Comparison of ENCODE assay signal across 8 cellular contexts in genomic region chr20:63973636-63974401, GRCh38. TPM values are rescaled to one million over a fixed set of nuclear protein-coding genes. Genes with fewer than 3 reads are reported as not detected.
DNase-seq lines count a peak whose midpoint lies in the region; ATAC-seq, FAIRE-seq and TF ChIP-seq lines count a peak whose summit lies in the region.

No MANE protein-coding gene starts in this region.

- no peaks in the 10 kb centered on the region for H3K79me2 ChIP-seq in SU-DHL-6 (ENCODE audit: insufficient read depth, low read length)

- H3K4me1 ChIP-seq in pancreas, result peaks cover 0 to 7% (median 0%) of the 10 kb centered on the region in 3 donors
- H3K4me1 ChIP-seq in upper lobe of right lung, result peaks cover 29% of the 10 kb centered on the region

- peaks cover 22% of the 10 kb centered on the region for H3K36me3 Mint-ChIP-seq in activated naive CD8-positive, alpha-beta T cell treated with anti-CD3 and anti-CD28 coated beads, Interleukin-2, amount 50 U/mL, for 24 hours (ENCODE audit: low read depth)

- H3K9me3 ChIP-seq in SU-DHL-6 (ENCODE audit: insufficient read depth, low read length) (no peaks in the 10 kb centered on the region), pancreas (no peaks in the 10 kb centered on the region), upper lobe of right lung (no peaks in the 10 kb centered on the region)

- H3K36me3 ChIP-seq in SU-DHL-6 (ENCODE audit: low read length) (no peaks in the 10 kb centered on the region), pancreas (no peaks in the 10 kb centered on the region), upper lobe of right lung (no peaks in the 10 kb centered on the region)

- peaks cover 39% of the 10 kb centered on the region for H3K4me1 Mint-ChIP-seq in activated naive CD8-positive, alpha-beta T cell treated with anti-CD3 and anti-CD28 coated beads, Interleukin-2, amount 50 U/mL, for 24 hours

- DNase-seq in GM12891 (ENCODE audit: insufficient read length, low spot score) (peak; percentile 86), MV-4-11 (lab: John Stamatoyannopoulos, UW) (peak; percentile 66), Right ventricle myocardium superior (peak; percentile 94), pancreas (peak; percentile 80 to 98 (median 92)), upper lobe of right lung (peak; percentile 95)
- DNase-seq in activated naive CD8-positive, alpha-beta T cell treated with anti-CD3 and anti-CD28 coated beads, Interleukin-2, amount 50 U/mL, for 24 hours, result peak; percentile 89

- no peak for TF ChIP-seq POLR2A in GM12891 (IDR thresholded peaks at IDR 0.05; ENCODE audit: low read depth, low read length)

- no peak overlapping the region for H3K4me3 Mint-ChIP-seq in activated naive CD8-positive, alpha-beta T cell treated with anti-CD3 and anti-CD28 coated beads, Interleukin-2, amount 50 U/mL, for 24 hours

- H3K4me2 ChIP-seq in SU-DHL-6 (ENCODE audit: low read depth, low read length, poor library complexity, severe bottlenecking), result no peak overlapping the region

- H3K27me3 Mint-ChIP-seq in activated naive CD8-positive, alpha-beta T cell treated with anti-CD3 and anti-CD28 coated beads, Interleukin-2, amount 50 U/mL, for 24 hours, result no peaks in the 10 kb centered on the region

- H3K9me2 ChIP-seq in SU-DHL-6 (replicated peaks; ENCODE audit: insufficient read depth, low read length), result no peaks in the 10 kb centered on the region

- no peaks in the 10 kb centered on the region for H4K20me1 ChIP-seq in SU-DHL-6 (ENCODE audit: low read depth, low read length)

- peak; percentile 31 for ATAC-seq in activated naive CD8-positive, alpha-beta T cell treated with anti-CD3 and anti-CD28 coated beads, Interleukin-2, amount 50 U/mL, for 24 hours
- ATAC-seq in Right ventricle myocardium superior (ENCODE audit: poor library complexity) (peak; percentile 87), pancreas (peak; percentile 81 to 92 (median 86)), upper lobe of right lung (peak; percentile 90), HG03469 (IDR thresholded peaks at IDR 0.05; ENCODE audit: unreplicated experiment) (no peak)

- peak; percentile 94 for TF ChIP-seq CTCF in SU-DHL-6 (IDR thresholded peaks at IDR 0.05; ENCODE audit: insufficient read depth, low read length, poor library complexity, severe bottlenecking)
- TF ChIP-seq CTCF in pancreas (IDR thresholded peaks at IDR 0.05), result peak; percentile 94 to 99 (median 98)
- peak; percentile 99 for TF ChIP-seq CTCF in upper lobe of right lung (IDR thresholded peaks at IDR 0.05)

- no peak overlapping the region for H3K4me3 ChIP-seq in SU-DHL-6 (ENCODE audit: insufficient read depth, low read length, poor library complexity, severe bottlenecking)
- H3K4me3 ChIP-seq in pancreas, result peak overlapping the region in 2 of 4 donors; percentile 16 to 36
- peak overlapping the region; percentile 43 for H3K4me3 ChIP-seq in upper lobe of right lung

- FAIRE-seq in GM12891 (lab: Jason Lieb, UNC) (peak; percentile 69), pancreas (lab: Jason Lieb, UNC) (no peak)

- intact Hi-C loops in Right ventricle myocardium superior (cut with DNase I) (loop anchor here (2.0 to 5.0 kb wide), 3 partner anchors 67 to 435 kb away; no protein-coding TSS in a partner anchor), pancreas (cut with DNase I) (loop anchor here in 1 of 3 donors (5.0 kb wide), 1 partner anchor 192 kb away; no protein-coding TSS in a partner anchor), upper lobe of right lung (cut with DNase I) (loop anchor here (5.0 kb wide), 1 partner anchor 437 kb away; the partner anchor contains the start of gene PTK6)

- no peak overlapping the region for H3K27ac Mint-ChIP-seq in activated naive CD8-positive, alpha-beta T cell treated with anti-CD3 and anti-CD28 coated beads, Interleukin-2, amount 50 U/mL, for 24 hours

- no peak overlapping the region for H3K9ac ChIP-seq in SU-DHL-6 (ENCODE audit: low read length)

- H3F3A ChIP-seq in SU-DHL-6 (ENCODE audit: insufficient read depth), result peaks cover 7% of the 10 kb centered on the region; the same call in 1 of the 2 replicates

- WGBS in pancreas, 2 donors, result 10% methylated on average over 37 of the region's 37 CpGs

- H3K27ac ChIP-seq in SU-DHL-6 (ENCODE audit: low read depth, low read length), result no peak overlapping the region
- peak overlapping the region in 1 of 4 donors; percentile 37 for H3K27ac ChIP-seq in pancreas
- no peak overlapping the region for H3K27ac ChIP-seq in upper lobe of right lung

- H3K27me3 ChIP-seq in SU-DHL-6 (ENCODE audit: low read length) (no peaks in the 10 kb centered on the region), pancreas (no peaks in the 10 kb centered on the region), upper lobe of right lung (no peaks in the 10 kb centered on the region)

- no peak overlapping the region for H2AFZ ChIP-seq in SU-DHL-6 (ENCODE audit: low read depth, low read length, severe bottlenecking)

- no peaks in the 10 kb centered on the region for H3K9me3 Mint-ChIP-seq in activated naive CD8-positive, alpha-beta T cell treated with anti-CD3 and anti-CD28 coated beads, Interleukin-2, amount 50 U/mL, for 24 hours

TF ChIP-seq in GM12891, 5 proteins besides CTCF, POLR2A, EP300 and RAD21:
- TF ChIP-seq PAX5 (IDR thresholded peaks at IDR 0.05; ENCODE audit: insufficient read depth, low read length, severe bottlenecking), result no peak
- no peak for TF ChIP-seq POU2F2 (IDR thresholded peaks at IDR 0.05; ENCODE audit: low read depth, low read length)
- no peak for TF ChIP-seq POLR2AphosphoS5 (IDR thresholded peaks at IDR 0.05; ENCODE audit: low read depth, low read length)
- TF ChIP-seq TAF1 (IDR thresholded peaks at IDR 0.05; ENCODE audit: low read depth, low read length), result no peak

RNA-seq across cellular contexts. Expression of gene ZNF512B, which starts 4.1 kb away (rescaled TPM):
- polyA plus RNA-seq in GM12891 (2012; ENCODE audit: low read depth, missing spikeins), result 12.5 TPM
- total RNA-seq in Right ventricle myocardium superior (11.3 TPM), pancreas (10 to 100 TPM in 3 of 6 donors, 1 to 10 TPM in 3; 8.5 to 12.8 (median 9.8) TPM), upper lobe of right lung (17.6 TPM)
- 10 to 100 TPM; 12.8 to 22.0 TPM for polyA plus RNA-seq in pancreas

RNA-seq across cellular contexts. Expression of gene SAMD10, which starts 5.6 kb away (rescaled TPM):
- polyA plus RNA-seq in GM12891 (2012; ENCODE audit: low read depth, missing spikeins), result 116 TPM
- total RNA-seq in Right ventricle myocardium superior, result 6.0 TPM
- total RNA-seq in pancreas, result 1 to 10 TPM; 1.3 to 5.2 (median 3.1) TPM
- polyA plus RNA-seq in pancreas, result 1 to 10 TPM; 5.6 to 7.3 TPM
- total RNA-seq in upper lobe of right lung, result 4.3 TPM

RNA-seq across cellular contexts. Expression of gene PRPF6, which starts 7.1 kb away (rescaled TPM):
- 142 TPM for polyA plus RNA-seq in GM12891 (2012; ENCODE audit: low read depth, missing spikeins)
- total RNA-seq in Right ventricle myocardium superior, result 45.3 TPM
- 10 to 100 TPM; 27.2 to 39.4 (median 32.2) TPM for total RNA-seq in pancreas
- polyA plus RNA-seq in pancreas, result 10 to 100 TPM; 35.7 to 49.2 TPM
- total RNA-seq in upper lobe of right lung, result 58.9 TPM

RNA-seq across cellular contexts. Expression of gene UCKL1, which starts 17.6 kb away (rescaled TPM):
- 21.2 TPM for polyA plus RNA-seq in GM12891 (2012; ENCODE audit: low read depth, missing spikeins)
- total RNA-seq in Right ventricle myocardium superior (54.4 TPM), pancreas (10 to 100 TPM; 13.9 to 23.1 (median 17.2) TPM), upper lobe of right lung (38.9 TPM)
- 10 to 100 TPM; 67.8 to 84.7 TPM for polyA plus RNA-seq in pancreas
